Comparison of ENCODE assay signal across 18 cellular contexts in the genomic region with DNA sequence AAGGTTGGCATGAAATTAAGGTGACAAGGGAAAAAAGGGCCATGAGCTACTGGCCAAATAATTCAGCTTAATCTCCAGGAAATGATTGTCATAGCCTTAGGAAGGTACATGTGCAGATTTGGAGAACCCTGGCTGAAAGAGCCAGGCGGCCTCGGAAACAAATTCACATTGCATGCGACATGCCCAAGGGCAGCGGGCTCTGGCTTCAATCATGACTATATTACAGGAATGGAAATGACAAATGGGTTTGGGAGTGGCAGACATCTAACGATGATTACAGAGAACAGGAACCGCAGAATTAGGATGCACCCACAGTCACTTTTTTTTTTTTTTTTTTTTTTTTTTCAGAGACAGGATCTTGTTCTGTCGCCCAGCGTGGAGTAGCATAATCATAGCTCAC.
"Had no signal": no experiment of that assay in that cellular context is flagged by ENCODE, and none has a peak within 500 bp of the region (broad histone marks: within the 10 kb centered on the region; RNA-seq: fewer than 3 reads in every experiment).

No MANE protein-coding gene starts in this region.

- ATAC-seq: activated CD8-positive, alpha-beta T cell treated with anti-CD3 and anti-CD28 coated beads, Interleukin-2, amount 10 ng/mL, durations not matched to agents 7 days and 5 days; natural killer cell; T-cell had no signal

- H3K27me3 ChIP-seq: cardiac muscle cell, sigmoid colon had no signal

- H3K27ac ChIP-seq: cardiac muscle cell, coronary artery, sigmoid colon, WERI-Rb-1 had no signal

- H3K4me3 Mint-ChIP-seq: activated CD8-positive, alpha-beta T cell treated with anti-CD3 and anti-CD28 coated beads, Interleukin-2, amount 10 ng/mL, durations not matched to agents 7 days and 5 days; activated T-helper 1 cell treated with anti-CD3 and anti-CD28 coated beads, Interleukin-12 subunit alpha, Interleukin-12 subunit beta, Interleukin-2, Interleukin-4 antibody, amounts not matched to agents 30 ng/mL and 10 ng/mL and 1 ng/mL, durations not matched to agents 14 hours and 24 hours and 36 hours; natural killer cell; stimulated activated naive CD8-positive, alpha-beta T cell treated with anti-CD3 and anti-CD28 coated beads, Interleukin-15, Interleukin-2, amounts not matched to agents 100 ng/mL and 50 ng/mL, for 24 hours; T-cell had no signal

- H3K4me3 ChIP-seq: cardiac muscle cell, coronary artery, sigmoid colon had no signal

- H3K36me3 ChIP-seq: cardiac muscle cell, sigmoid colon, WERI-Rb-1 had no signal

- H3K36me3 Mint-ChIP-seq: natural killer cell, T-cell had no signal

- H3K27ac Mint-ChIP-seq: activated CD8-positive, alpha-beta T cell treated with anti-CD3 and anti-CD28 coated beads, Interleukin-2, amount 10 ng/mL, durations not matched to agents 7 days and 5 days; activated T-helper 1 cell treated with anti-CD3 and anti-CD28 coated beads, Interleukin-12 subunit alpha, Interleukin-12 subunit beta, Interleukin-2, Interleukin-4 antibody, amounts not matched to agents 30 ng/mL and 10 ng/mL and 1 ng/mL, durations not matched to agents 14 hours and 24 hours and 36 hours; natural killer cell; stimulated activated naive CD8-positive, alpha-beta T cell treated with anti-CD3 and anti-CD28 coated beads, Interleukin-15, Interleukin-2, amounts not matched to agents 100 ng/mL and 50 ng/mL, for 24 hours; T-cell had no signal

- H3K4me1 Mint-ChIP-seq: T-cell had no signal

- H3K9me3 ChIP-seq: sigmoid colon had no signal

- DNase-seq: activated CD4-positive, alpha-beta T cell treated with anti-CD3 and anti-CD28 coated beads for 4 hours; activated CD8-positive, alpha-beta memory T cell treated with anti-CD3 and anti-CD28 coated beads, Interleukin-2, amount 50 U/mL, for 48 hours; activated CD8-positive, alpha-beta T cell treated with anti-CD3 and anti-CD28 coated beads, Interleukin-2, amount 10 ng/mL, durations not matched to agents 7 days and 5 days; activated naive CD4-positive, alpha-beta T cell; effector memory CD4-positive, alpha-beta T cell; erythroblast; hippocampal formation; natural killer cell; sigmoid colon; stimulated activated CD4-positive, alpha-beta T cell treated with anti-CD3 and anti-CD28 coated beads, Interleukin-2, amount 100 ng/mL, for 48 hours; stimulated activated CD8-positive, alpha-beta memory T cell treated with anti-CD3 and anti-CD28 coated beads, Interleukin-4, amount 100 ng/mL, for 48 hours; T-cell; T1000 had no signal

- H3K9me3 Mint-ChIP-seq: activated T-helper 1 cell treated with anti-CD3 and anti-CD28 coated beads, Interleukin-12 subunit alpha, Interleukin-12 subunit beta, Interleukin-2, Interleukin-4 antibody, amounts not matched to agents 30 ng/mL and 10 ng/mL and 1 ng/mL, durations not matched to agents 14 hours and 24 hours and 36 hours; natural killer cell; stimulated activated naive CD8-positive, alpha-beta T cell treated with anti-CD3 and anti-CD28 coated beads, Interleukin-15, Interleukin-2, amounts not matched to agents 100 ng/mL and 50 ng/mL, for 24 hours; T-cell had no signal
